In the genomic region with DNA sequence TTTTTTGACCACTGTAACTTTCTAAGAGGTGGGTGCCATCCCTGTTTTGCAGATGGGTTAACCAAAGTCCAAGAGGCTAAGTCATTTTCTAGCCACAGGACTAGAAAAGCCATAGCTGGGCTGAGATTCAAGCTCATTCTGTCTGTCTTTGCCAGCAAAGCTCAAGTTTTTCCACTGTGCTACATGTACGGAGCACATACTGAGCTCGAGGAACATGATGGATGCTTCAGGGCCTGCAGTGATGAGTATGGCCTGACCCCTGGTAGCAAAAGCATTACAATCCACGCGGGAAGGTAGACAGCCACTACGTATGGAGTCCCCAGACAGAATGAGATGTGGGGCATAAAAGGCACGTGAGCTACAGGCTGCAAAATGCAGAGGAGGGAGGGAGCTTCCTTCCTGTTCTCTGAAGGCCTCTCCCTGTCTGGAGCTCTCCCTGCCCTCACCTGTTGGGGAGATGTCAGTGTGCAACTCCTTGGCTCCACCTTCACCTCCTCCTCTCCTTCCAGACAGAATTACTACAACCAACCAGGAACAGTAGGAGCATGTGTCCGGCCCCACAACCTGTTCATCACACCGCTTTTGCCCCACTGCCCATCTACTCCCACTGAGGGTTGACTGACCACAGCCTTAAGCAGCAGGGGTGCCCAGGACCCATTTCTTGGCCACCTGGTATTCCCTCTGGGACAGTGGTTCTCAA, we compare ENCODE assay signal across 9 cellular contexts. TPM values are rescaled to one million over a fixed set of nuclear protein-coding genes. Genes with fewer than 3 reads are reported as not detected.
DNase-seq lines count a peak whose midpoint lies in the region; ATAC-seq and TF ChIP-seq lines count a peak whose summit lies in the region.
"Had no signal": no experiment of that assay in that cellular context is flagged by ENCODE, and none has a peak within 500 bp of the region (broad histone marks: within the 10 kb centered on the region; RNA-seq: fewer than 3 reads in every experiment).

No MANE protein-coding gene starts in this region.

- H3K36me3 ChIP-seq in CD8-positive, alpha-beta memory T cell (ENCODE audit: insufficient read depth, low read length): no peaks in the 10 kb centered on the region

- H3K9me3 ChIP-seq in CD8-positive, alpha-beta memory T cell (ENCODE audit: low read length): no peaks in the 10 kb centered on the region

- peak overlapping the region; percentile 86 to 96 (median 92) for H3K27ac Mint-ChIP-seq in CD8-positive, alpha-beta memory T cell
- H3K27ac Mint-ChIP-seq in IgD-negative memory B cell (peak overlapping the region; percentile 84 to 91 (median 89)), nephron (peak overlapping the region in 2 of 3 experiments; percentile 46 to 58)

- CTCF ChIA-PET in CD8-positive, alpha-beta memory T cell (lab: Charles Lee): interaction anchor here (1.2 to 2.8 kb wide), 6 partner anchors 9 to 47 kb away, joined by 4 to 23 read pairs (median 6); partner anchors contain the start of genes CFAP58 and ITPRIP

- TF ChIP-seq CTCF in choroid plexus epithelial cell (conservative IDR thresholded peaks at IDR 0.05; ENCODE audit: low read depth, low read length) (no peak), nephron (IDR thresholded peaks at IDR 0.05; ENCODE audit: unreplicated experiment in 3 of 3) (no peak)

- peak overlapping the region; percentile 48 to 88 (median 70) for H3K4me3 Mint-ChIP-seq in CD8-positive, alpha-beta memory T cell
- H3K4me3 Mint-ChIP-seq in IgD-negative memory B cell: peak overlapping the region; percentile 34 to 83 (median 73)
- H3K4me3 Mint-ChIP-seq in nephron: no peak overlapping the region

- no peaks in the 10 kb centered on the region for H3K27me3 ChIP-seq in CD8-positive, alpha-beta memory T cell (ENCODE audit: insufficient read depth, low read length, poor library complexity, severe bottlenecking)

- DNase-seq in CD8-positive, alpha-beta memory T cell: no peak
- DNase-seq in choroid plexus epithelial cell (ENCODE audit: low read depth) (peak; percentile 45), NCI-H1105 (lab: John Stamatoyannopoulos, UW) (no peak)
- DNase-seq: activated CD8-positive, alpha-beta memory T cell treated with anti-CD3 and anti-CD28 coated beads, Interleukin-2, amount 50 U/mL, for 4 hours had no signal

- peaks cover 0 to 2% of the 10 kb centered on the region in 2 donors for H3K27me3 Mint-ChIP-seq in CD8-positive, alpha-beta memory T cell
- H3K27me3 Mint-ChIP-seq in IgD-negative memory B cell (peaks cover 3% of the 10 kb centered on the region), nephron (ENCODE audit: low read depth) (peaks cover 4% of the 10 kb centered on the region)

- peak overlapping the region; percentile 25 for H3K4me3 ChIP-seq in CD8-positive, alpha-beta memory T cell (ENCODE audit: low read length)
- H3K4me3 ChIP-seq in choroid plexus epithelial cell (ENCODE audit: low read depth, low read length): no peak overlapping the region

- POLR2A ChIA-PET in CD8-positive, alpha-beta memory T cell (lab: Charles Lee): interaction anchor here (1.6 kb wide), 1 partner anchor 16 kb away, joined by 5 read pairs; the partner anchor contains the start of gene ITPRIP

- H3K27ac ChIP-seq in CD8-positive, alpha-beta memory T cell (ENCODE audit: low read depth, low read length): peak overlapping the region; percentile 28

- peaks cover 0 to 24% (median 1%) of the 10 kb centered on the region in 3 donors for H3K36me3 Mint-ChIP-seq in CD8-positive, alpha-beta memory T cell
- peaks cover 1% of the 10 kb centered on the region for H3K36me3 Mint-ChIP-seq in IgD-negative memory B cell
- H3K36me3 Mint-ChIP-seq in nephron (ENCODE audit: low read depth): peaks cover 21% of the 10 kb centered on the region

- peaks cover 89% of the 10 kb centered on the region for H3K4me1 ChIP-seq in CD8-positive, alpha-beta memory T cell (ENCODE audit: insufficient read depth, low read length)

- H3K9me3 Mint-ChIP-seq in CD8-positive, alpha-beta memory T cell: no peaks in the 10 kb centered on the region
- no peaks in the 10 kb centered on the region for H3K9me3 Mint-ChIP-seq in IgD-negative memory B cell
- H3K9me3 Mint-ChIP-seq in nephron: no peaks in the 10 kb centered on the region

- peaks cover 84 to 93% (median 92%) of the 10 kb centered on the region in 3 donors for H3K4me1 Mint-ChIP-seq in CD8-positive, alpha-beta memory T cell
- H3K4me1 Mint-ChIP-seq in IgD-negative memory B cell (peaks cover 84% of the 10 kb centered on the region in 3 donors), nephron (peaks cover 72% of the 10 kb centered on the region)

- ATAC-seq in HG02981 (IDR thresholded peaks at IDR 0.05; ENCODE audit: unreplicated experiment) (no peak), GM21381 (IDR thresholded peaks at IDR 0.05; ENCODE audit: unreplicated experiment) (no peak), HG02610 (IDR thresholded peaks at IDR 0.05; ENCODE audit: unreplicated experiment) (no peak)

RNA-seq across cellular contexts. Expression of gene ITPRIP, which starts 16.4 kb away (rescaled TPM):
- total RNA-seq in CD8-positive, alpha-beta memory T cell: 10 to 100 TPM; 12.8 to 13.1 TPM
- 23.1 TPM for polyA plus RNA-seq in CD8-positive, alpha-beta memory T cell
- polyA plus RNA-seq in IgD-negative memory B cell: 22.8 TPM

RNA-seq across cellular contexts. Expression of gene CFAP58, which starts 31.8 kb away (rescaled TPM):
- total RNA-seq in CD8-positive, alpha-beta memory T cell: under 1 TPM in 1 of 2 experiments, not detected in 1; 0.07 TPM
- polyA plus RNA-seq in CD8-positive, alpha-beta memory T cell: not detected
- polyA plus RNA-seq in IgD-negative memory B cell: not detected

RNA-seq across cellular contexts. Expression of gene GSTO2, which starts 52.9 kb away (rescaled TPM):
- total RNA-seq in CD8-positive, alpha-beta memory T cell: 1 to 10 TPM in 1 of 2 experiments, under 1 TPM in 1; 0.93 to 1.1 TPM
- polyA plus RNA-seq in CD8-positive, alpha-beta memory T cell: 0.60 TPM
- polyA plus RNA-seq in IgD-negative memory B cell: 0.90 TPM

Comparison
In these comparisons a context has a peak if more than half of its experiments do, and no peak if none do; other contexts are left out.
1. H3K4me3 Mint-ChIP-seq: peak in CD8-positive, alpha-beta memory T cell (7 of 7) and IgD-negative memory B cell (4 of 4); none in nephron (0 of 3).
2. Peak in every context shown above with its lines, with median percentiles within 50 percentile points of each other: H3K27ac Mint-ChIP-seq.